1 cellular context compared by ENCODE assay signal in the genomic region with DNA sequence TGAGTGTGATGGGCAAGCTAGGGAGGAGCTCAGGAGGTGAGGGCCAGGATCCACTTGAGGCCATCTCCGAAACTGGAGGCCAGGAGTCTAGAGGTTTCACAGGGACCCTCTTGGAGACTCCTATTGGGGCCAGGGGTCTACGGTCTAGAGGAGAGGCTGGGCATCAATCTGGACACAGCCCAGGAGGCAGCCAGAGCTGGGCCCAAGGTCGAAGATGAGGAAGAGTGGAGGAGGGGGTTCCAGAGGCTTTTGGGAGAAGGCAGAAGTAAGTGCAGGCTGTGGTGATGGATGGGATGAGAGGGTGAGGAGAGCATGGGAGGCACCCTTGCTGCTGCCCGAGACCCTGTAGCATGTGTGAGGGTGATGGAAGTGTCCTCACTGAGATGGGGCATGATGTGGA.
TF ChIP-seq lines count a peak whose summit lies in the region.

No MANE protein-coding gene starts in this region.

TF ChIP-seq in H1, 55 proteins besides CTCF, POLR2A, EP300 and RAD21:
- TF ChIP-seq TEAD4 (IDR thresholded peaks at IDR 0.05; ENCODE audit: low read depth, low read length) (no peak), JUND (IDR thresholded peaks at IDR 0.05; ENCODE audit: low read length) (no peak), NANOG (IDR thresholded peaks at IDR 0.05; ENCODE audit: insufficient read depth, low read depth, low read length, poor library complexity, severe bottlenecking) (no peak), BACH1 (IDR thresholded peaks at IDR 0.05; ENCODE audit: low read length) (no peak), SAP30 (IDR thresholded peaks at IDR 0.05; ENCODE audit: insufficient read depth, insufficient replicate concordance, low read length) (no peak), RFX5 (IDR thresholded peaks at IDR 0.05; ENCODE audit: borderline replicate concordance, low read depth, low read length) (no peak), HDAC6 (IDR thresholded peaks at IDR 0.05; ENCODE audit: low read depth, low read length) (no peak), BCL11A (IDR thresholded peaks at IDR 0.05; ENCODE audit: low read depth in 2 of 2, low read length in 2 of 2) (no peak), SIN3A (conservative IDR thresholded peaks at IDR 0.05 in 1 of 2, IDR thresholded peaks at IDR 0.05 in 1 of 2; ENCODE audit: low read depth in 1 of 2, low read length in 2 of 2) (no peak), SP1 (IDR thresholded peaks at IDR 0.05; ENCODE audit: low read depth, low read length) (no peak), CBX5 (IDR thresholded peaks at IDR 0.05; ENCODE audit: low read depth, low read length) (no peak)
TF ChIP-seq in H1: peak in this region for 0.
